In the genomic region with DNA sequence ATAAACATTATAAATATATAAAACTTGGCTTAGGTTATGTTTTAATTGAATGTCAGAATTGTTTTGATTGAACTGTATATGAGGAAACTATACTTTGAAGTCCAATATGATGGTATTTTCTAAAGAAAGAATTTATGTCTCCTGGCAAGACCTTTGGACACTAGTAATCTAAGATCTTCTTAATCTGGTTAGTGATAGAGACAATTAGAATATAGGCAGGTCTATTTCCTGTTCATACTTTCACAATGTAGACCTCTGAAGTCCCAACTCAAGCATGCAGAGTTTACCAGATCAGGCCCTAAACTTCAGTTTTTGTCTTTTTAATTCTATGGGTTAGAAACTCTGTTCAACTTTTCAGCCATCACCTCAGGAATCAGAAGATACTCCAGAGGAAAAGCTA, we compare ENCODE assay signal across 6 cellular contexts.
"Had no signal": no experiment of that assay in that cellular context is flagged by ENCODE, and none has a peak within 500 bp of the region (broad histone marks: within the 10 kb centered on the region; RNA-seq: fewer than 3 reads in every experiment).

No MANE protein-coding gene starts in this region.

- FAIRE-seq: HepG2, HTR-8/SVneo, K562 had no signal

- H3K4me3 ChIP-seq: K562 had no signal

- DNase-seq: IMR-90, KBM-7 had no signal

- H3K27ac ChIP-seq: HL-60 had no signal

- ATAC-seq: HepG2, K562 had no signal
